9 cellular contexts compared by ENCODE assay signal in genomic region chr5:141529002-141529401, GRCh38. TPM values are rescaled to one million over a fixed set of nuclear protein-coding genes. Genes with fewer than 3 reads are reported as not detected.
DNase-seq lines count a peak whose midpoint lies in the region; ATAC-seq, FAIRE-seq and TF ChIP-seq lines count a peak whose summit lies in the region.
"Had no signal": no experiment of that assay in that cellular context is flagged by ENCODE, and none has a peak within 500 bp of the region (broad histone marks: within the 10 kb centered on the region; RNA-seq: fewer than 3 reads in every experiment).

No MANE protein-coding gene starts in this region.

- ATAC-seq in GM21360 (IDR thresholded peaks at IDR 0.05; ENCODE audit: unreplicated experiment), result peak; percentile 42
- peak; percentile 30 for ATAC-seq in gastroesophageal sphincter

- H3K4me3 ChIP-seq in MG63 (no peak overlapping the region), gastroesophageal sphincter (no peak overlapping the region), small intestine (ENCODE audit: low read depth in 1 of 2, low read length in 2 of 2) (no peak overlapping the region)

- 27 to 28% methylated on average over 4 to 5 of the region's 5 CpGs for WGBS in gastroesophageal sphincter (ENCODE audit: low coverage in 1 of 2), 2 donors
- 67 to 90% (median 88%) methylated on average over 5 of the region's 5 CpGs for WGBS in small intestine, 3 donors

- no peaks in the 10 kb centered on the region for H3K9me3 ChIP-seq in MG63
- no peaks in the 10 kb centered on the region for H3K9me3 ChIP-seq in gastroesophageal sphincter
- H3K9me3 ChIP-seq in small intestine (ENCODE audit: control insufficient read depth, low read depth), result no peaks in the 10 kb centered on the region

- TF ChIP-seq POLR2A in gastroesophageal sphincter (IDR thresholded peaks at IDR 0.05), result no peak

- H3K4me1 ChIP-seq in gastroesophageal sphincter, result peaks cover 2 to 58% (median 23%) of the 10 kb centered on the region in 3 donors
- H3K4me1 ChIP-seq in small intestine (ENCODE audit: control insufficient read depth in 2 of 2, insufficient read depth in 1 of 2, low read depth in 1 of 2, low read length in 1 of 2), result peaks cover 0 to 4% of the 10 kb centered on the region in 2 donors

- peak overlapping the region; percentile 75 to 84 (median 79) for H3K27ac ChIP-seq in gastroesophageal sphincter
- H3K27ac ChIP-seq in temporal lobe (ENCODE audit: low read depth, low read length), result peak overlapping the region; percentile 54
- H3K27ac ChIP-seq in small intestine (ENCODE audit: low read depth in 1 of 2, low read length in 1 of 2), result peak overlapping the region in 1 of 2 donors; percentile 12

- DNase-seq in MG63 (peak; percentile 70), small intestine (no peak), SKM-1 (lab: John Stamatoyannopoulos, UW; ENCODE audit: unreplicated experiment) (no peak), RKO (ENCODE audit: low spot score) (no peak), D341Med (ENCODE audit: low spot score) (no peak)

- H3K27me3 ChIP-seq in MG63 (no peaks in the 10 kb centered on the region), gastroesophageal sphincter (no peaks in the 10 kb centered on the region), small intestine (ENCODE audit: control insufficient read depth in 2 of 2, insufficient read depth in 2 of 2, low read length in 2 of 2) (no peaks in the 10 kb centered on the region)

- TF ChIP-seq CTCF in gastroesophageal sphincter (IDR thresholded peaks at IDR 0.05), result no peak

- no peak for TF ChIP-seq EP300 in gastroesophageal sphincter (IDR thresholded peaks at IDR 0.05)

- H3K36me3 ChIP-seq in MG63, result peaks cover 81% of the 10 kb centered on the region
- peaks cover 0 to 50% of the 10 kb centered on the region in 2 donors for H3K36me3 ChIP-seq in gastroesophageal sphincter
- peaks cover 12 to 41% of the 10 kb centered on the region in 2 donors for H3K36me3 ChIP-seq in small intestine (ENCODE audit: control insufficient read depth in 2 of 2, insufficient read depth in 2 of 2, low read length in 2 of 2)

- no peak for FAIRE-seq in small intestine (lab: Jason Lieb, UNC)
- FAIRE-seq: endometrium had no signal

RNA-seq across cellular contexts. Expression of gene PCDHGC5, which starts 40.1 kb away (rescaled TPM):
- total RNA-seq in MG63 (2014; rRNA removed; shearing (Covaris generic); ENCODE audit: low replicate concordance), result 0.46 TPM in 1 of 2 replicates, not detected in the other
- total RNA-seq in gastroesophageal sphincter (1 to 10 TPM in 3 of 4 donors, under 1 TPM in 1; 0.07 to 5.1 (median 1.8) TPM), temporal lobe (4.7 TPM)
- polyA plus RNA-seq in small intestine, result under 1 TPM in 1 of 3 donors, not detected in 2; 0.07 TPM

RNA-seq across cellular contexts. Expression of gene PCDHGC4, which starts 44.2 kb away (rescaled TPM):
- total RNA-seq in MG63 (2014; rRNA removed; shearing (Covaris generic); ENCODE audit: low replicate concordance), result not detected in 2 replicates
- total RNA-seq in gastroesophageal sphincter (10 to 100 TPM in 1 of 4 donors, 1 to 10 TPM in 2, under 1 TPM in 1; 0.10 to 12.9 (median 2.4) TPM), temporal lobe (87.3 TPM)
- under 1 TPM in 1 of 3 donors, not detected in 2; 0.34 TPM for polyA plus RNA-seq in small intestine

RNA-seq across cellular contexts. Expression of gene PCDHGC3, which starts 53.2 kb away (rescaled TPM):
- 42.3 and 49.8 TPM in 2 replicates for total RNA-seq in MG63 (2014; rRNA removed; shearing (Covaris generic); ENCODE audit: low replicate concordance)
- total RNA-seq in gastroesophageal sphincter, result 10 to 100 TPM; 52.6 to 95.6 (median 63.2) TPM
- 45.7 TPM for total RNA-seq in temporal lobe
- 10 to 100 TPM in 1 of 3 donors, 1 to 10 TPM in 2; 2.5 to 33.3 (median 3.0) TPM for polyA plus RNA-seq in small intestine
